In the genomic region with DNA sequence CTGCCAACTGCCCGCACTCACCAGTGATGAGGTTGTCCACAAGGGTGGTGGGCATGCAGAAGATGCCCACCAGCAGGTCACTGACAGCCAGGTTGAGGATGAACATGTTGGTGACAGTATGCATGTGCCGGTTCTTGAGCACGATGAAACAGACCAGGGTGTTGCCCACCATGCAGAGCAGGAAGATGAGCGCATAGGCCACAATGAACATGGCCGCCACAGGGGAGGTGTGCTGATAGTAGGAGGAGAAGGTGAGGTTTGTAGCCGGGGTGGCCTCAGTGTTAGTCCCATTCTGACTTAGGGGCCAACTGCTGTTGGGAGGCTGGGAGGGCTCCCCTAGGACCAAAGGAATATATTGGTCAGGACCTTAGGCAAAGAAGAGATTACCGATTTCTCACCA, we compare ENCODE assay signal across 25 cellular contexts. TPM values are rescaled to one million over a fixed set of nuclear protein-coding genes. Genes with fewer than 3 reads are reported as not detected.
"Had no signal": no experiment of that assay in that cellular context is flagged by ENCODE, and none has a peak within 500 bp of the region (broad histone marks: within the 10 kb centered on the region; RNA-seq: fewer than 3 reads in every experiment).

No MANE protein-coding gene starts in this region.

- H3K27me3 ChIP-seq: left lung, ovary, right atrium auricular region, right lobe of liver, tibial nerve, vagina had no signal

- H3K9me3 ChIP-seq: lower lobe of right lung, mucosa of descending colon, ovary, right atrium auricular region, right lobe of liver, suprapubic skin, vagina had no signal

- H3K27ac ChIP-seq: left lung, lower lobe of right lung, ovary, right atrium auricular region, right lobe of liver, tibial nerve had no signal

- DNase-seq: hippocampal formation; kidney; left colon; left lung; lower lobe of right lung; midbrain; mucosa of descending colon; naive thymus-derived CD4-positive, alpha-beta T cell; ovary; right lobe of liver; stimulated activated CD4-positive, alpha-beta T cell treated with anti-CD3 and anti-CD28 coated beads, Interleukin-1b, Interleukin-23, amount 100 ng/mL, for 48 hours; stimulated activated CD4-positive, alpha-beta T cell treated with anti-CD3 and anti-CD28 coated beads, Interleukin-2, amount 100 ng/mL, for 48 hours; stimulated activated CD4-positive, alpha-beta T cell treated with anti-CD3 and anti-CD28 coated beads, Interleukin-4, amount 100 ng/mL, for 4 hours; stimulated activated naive B cell treated with anti-CD40 and anti-IgM and Interleukin-4, amounts not matched to agents 10 μg/mL and 1 μg/mL and 100 μg/mL, for 72 hours had no signal

- H3K4me2 ChIP-seq: smooth muscle cell had no signal

- ATAC-seq: left colon; mucosa of descending colon; naive thymus-derived CD4-positive, alpha-beta T cell; stimulated activated naive B cell treated with anti-CD40 and anti-IgM and Interleukin-4, amounts not matched to agents 10 μg/mL and 1 μg/mL and 100 μg/mL, for 72 hours had no signal

- FAIRE-seq: kidney had no signal

- H3K4me1 ChIP-seq: lower lobe of right lung, right atrium auricular region, right lobe of liver, tibial nerve had no signal

- H3K4me3 ChIP-seq: left lung, lower lobe of right lung, mucosa of descending colon, ovary, right atrium auricular region, right lobe of liver, smooth muscle cell, suprapubic skin, tibial nerve, vagina had no signal

- H3K36me3 ChIP-seq: left lung, lower lobe of right lung, ovary, right atrium auricular region, right lobe of liver, suprapubic skin, tibial nerve, vagina had no signal

RNA-seq across cellular contexts. Expression of gene NPFFR1, which starts 17.7 kb away (rescaled TPM):
- total RNA-seq: mesenteric fat pad, myocyte, progenitor cell of endocrine pancreas, pulmonary artery endothelial cell, right lobe of liver, subcutaneous adipose tissue, vagina had no signal
- polyA plus RNA-seq: liver; naive thymus-derived CD4-positive, alpha-beta T cell; smooth muscle cell had no signal
